15 cellular contexts compared by ENCODE assay signal in genomic region chr12:87660987-87661769, GRCh38.
DNase-seq lines count a peak whose midpoint lies in the region; ATAC-seq, FAIRE-seq and TF ChIP-seq lines count a peak whose summit lies in the region.
"Had no signal": no experiment of that assay in that cellular context is flagged by ENCODE, and none has a peak within 500 bp of the region (broad histone marks: within the 10 kb centered on the region; RNA-seq: fewer than 3 reads in every experiment).

No MANE protein-coding gene starts in this region.

- H3K4ac ChIP-seq in IMR-90 (ENCODE audit: low read depth, low read length) = no peak overlapping the region

- POLR2A ChIA-PET in IMR-90 (lab: Charles Lee; ENCODE audit: unreplicated experiment) = no interaction called here

- no peak overlapping the region for H2AK5ac ChIP-seq in IMR-90 (ENCODE audit: low read depth, low read length)

- dilution Hi-C loops in IMR-90 (cut with HindIII; ENCODE audit: low sequenced_read_pairs, unreplicated experiment) = no loop called here

- H4K20me1 ChIP-seq in IMR-90 (ENCODE audit: insufficient read depth, low read length) (no peaks in the 10 kb centered on the region), astrocyte (ENCODE audit: insufficient read depth, low read length) (no peaks in the 10 kb centered on the region)

- H2BK15ac ChIP-seq in IMR-90 (ENCODE audit: low read depth, low read length) = no peak overlapping the region

- H3K9me3 Mint-ChIP-seq in astrocyte (ENCODE audit: unreplicated experiment) = no peaks in the 10 kb centered on the region
- H3K9me3 Mint-ChIP-seq: activated B cell treated with CpG ODN at 0.5 μM for 24 hours had no signal

- 0 out of 2 replicates have a peak overlapping the region, but pooled peaks have one; percentile 2 for H3K14ac ChIP-seq in IMR-90 (replicated peaks; ENCODE audit: low read depth, low read length)

- TF ChIP-seq RAD21 in IMR-90 (IDR thresholded peaks at IDR 0.05; ENCODE audit: low read length) = no peak

- H3K27me3 Mint-ChIP-seq in astrocyte (ENCODE audit: low read depth, unreplicated experiment) = no peaks in the 10 kb centered on the region
- H3K27me3 Mint-ChIP-seq: activated B cell treated with CpG ODN at 0.5 μM for 24 hours had no signal

- peak; percentile 24; the same call in 1 of the 2 replicates for ATAC-seq in IMR-90 (ENCODE audit: low read depth)
- ATAC-seq: Right ventricle myocardium inferior had no signal

- no peaks in the 10 kb centered on the region for H3K4me1 Mint-ChIP-seq in astrocyte (ENCODE audit: low read depth, unreplicated experiment)

- FAIRE-seq in astrocyte (lab: Jason Lieb, UNC) = no peak

- H3K9me3 ChIP-seq in IMR-90 (ENCODE audit: control insufficient read depth, insufficient read depth, low read length) (no peaks in the 10 kb centered on the region), astrocyte (ENCODE audit: insufficient read depth, low read depth, low read length) (no peaks in the 10 kb centered on the region), skeletal muscle satellite cell (replicated peaks; ENCODE audit: low read length) (no peaks in the 10 kb centered on the region), testis (no peaks in the 10 kb centered on the region)
- H3K9me3 ChIP-seq: sigmoid colon had no signal

- H3K4me1 ChIP-seq in IMR-90 (ENCODE audit: control insufficient read depth, insufficient read depth, low read length) = peaks cover 3% of the 10 kb centered on the region; the same call in 1 of the 2 replicates
- no peaks in the 10 kb centered on the region for H3K4me1 ChIP-seq in astrocyte (ENCODE audit: insufficient read depth, low read length)
- no peaks in the 10 kb centered on the region for H3K4me1 ChIP-seq in skeletal muscle satellite cell (ENCODE audit: control insufficient read depth, insufficient read depth, low read length)
- H3K4me1 ChIP-seq in testis = peaks cover 6% of the 10 kb centered on the region

- H4K8ac ChIP-seq in IMR-90 (ENCODE audit: low read depth in 2 of 2, low read length in 2 of 2) = no peak overlapping the region

- BruUV-seq in IMR-90 (replicated peaks; lab: Mats Ljungman, UMichigan) = no TSS peak

- H3K27ac ChIP-seq in IMR-90 (ENCODE audit: insufficient read depth, low read length) (no peak overlapping the region), astrocyte (ENCODE audit: low read depth, low read length) (no peak overlapping the region), testis (peak overlapping the region in 1 of 2 donors; percentile 3)

- no peak overlapping the region for H4K91ac ChIP-seq in IMR-90 (ENCODE audit: insufficient read depth, low read depth, low read length)

- H2AK9ac ChIP-seq in IMR-90 (replicated peaks; ENCODE audit: low read depth, low read length, poor library complexity) = no peak overlapping the region

- no peak for TF ChIP-seq POLR2A in IMR-90 (IDR thresholded peaks at IDR 0.05; ENCODE audit: low read depth, low read length)
- no peak for TF ChIP-seq POLR2A in testis (IDR thresholded peaks at IDR 0.05)

- H4K5ac ChIP-seq in IMR-90 (ENCODE audit: low read depth, low read length) = peak overlapping the region; percentile 83; the same call in 1 of the 2 replicates

- no peak overlapping the region for H3K23ac ChIP-seq in IMR-90 (ENCODE audit: low read depth, low read length)

- no peaks in the 10 kb centered on the region for H3K27me3 ChIP-seq in IMR-90 (ENCODE audit: control insufficient read depth, insufficient read depth, low read length)
- H3K27me3 ChIP-seq in astrocyte (ENCODE audit: insufficient read depth, low read length) = no peaks in the 10 kb centered on the region
- no peaks in the 10 kb centered on the region for H3K27me3 ChIP-seq in skeletal muscle satellite cell (ENCODE audit: control insufficient read depth, insufficient read depth, low read length)
- no peaks in the 10 kb centered on the region for H3K27me3 ChIP-seq in testis
- H3K27me3 ChIP-seq: sigmoid colon had no signal

- no peak overlapping the region for H3K27ac Mint-ChIP-seq in astrocyte (ENCODE audit: unreplicated experiment)
- H3K27ac Mint-ChIP-seq: activated B cell treated with CpG ODN at 0.5 μM for 24 hours had no signal

- no peak overlapping the region for H3K4me3 Mint-ChIP-seq in astrocyte (ENCODE audit: unreplicated experiment)
- H3K4me3 Mint-ChIP-seq: activated B cell treated with CpG ODN at 0.5 μM for 24 hours had no signal

- peak overlapping the region; percentile 86; the same call in 1 of the 2 replicates for H3K18ac ChIP-seq in IMR-90 (ENCODE audit: low read depth, low read length)

- H3K9ac ChIP-seq in IMR-90 (ENCODE audit: low read depth, low read length) (no peak overlapping the region), astrocyte (ENCODE audit: low read length) (no peak overlapping the region), skeletal muscle satellite cell (ENCODE audit: low read depth, low read length) (no peak overlapping the region)

- no peaks in the 10 kb centered on the region for H3K79me2 ChIP-seq in astrocyte (ENCODE audit: insufficient read depth, low read length)

- H2BK20ac ChIP-seq in IMR-90 (ENCODE audit: low read depth, low read length) = no peak overlapping the region

- H3K36me3 Mint-ChIP-seq in astrocyte (ENCODE audit: low read depth, unreplicated experiment) = no peaks in the 10 kb centered on the region

- intact Hi-C loops in IMR-90 (cut with micrococcal nuclease) = loop anchor here (5.0 kb wide), 1 partner anchor 186 kb away; no protein-coding TSS in a partner anchor
- intact Hi-C loops in testis (cut with DNase I; ENCODE audit: low total_unique reads) = no loop called here

- DNase-seq in IMR-90 = peak; percentile 4
- DNase-seq in astrocyte (ENCODE audit: low read depth) = peak; percentile 88
- DNase-seq in kidney glomerular epithelial cell (lab: John Stamatoyannopoulos, UW) = peak; percentile 24
- DNase-seq in cerebellar nuclear complex (lab: John Stamatoyannopoulos, UW) = no peak
- no peak for DNase-seq in NCI-H69 (lab: John Stamatoyannopoulos, UW)
- no peak for DNase-seq in testis
- DNase-seq in activated CD4-positive, alpha-beta T cell treated with anti-CD3 and anti-CD28 coated beads, Interleukin-2, amount 50 U/mL, for 48 hours = no peak
- DNase-seq: activated B cell treated with CpG ODN at 0.5 μM for 24 hours; activated T-cell treated with anti-CD3 and anti-CD28 coated beads, Interleukin-2, amount 50 U/mL, for 1 hour; amniotic stem cell; effector CD4-positive, alpha-beta T cell; MV-4-11; sigmoid colon had no signal

- H2BK120ac ChIP-seq in IMR-90 (ENCODE audit: low read depth, low read length) = no peak overlapping the region

- H3K9me1 ChIP-seq in IMR-90 (ENCODE audit: insufficient read depth, low read length) = no peaks in the 10 kb centered on the region

- CTCF ChIA-PET in IMR-90 (lab: Yijun Ruan, JAX) = interaction anchor here (1.1 kb wide), 1 partner anchor 14 kb away, joined by 8 read pairs; no protein-coding TSS in a partner anchor

- in situ Hi-C loops in IMR-90 (cut with MboI; ENCODE audit: low sequenced_read_pairs) = no loop called here

- H3K56ac ChIP-seq in IMR-90 (ENCODE audit: extremely low read depth, insufficient read depth, low read length) = no peak overlapping the region

- TF ChIP-seq CTCF in IMR-90 (conservative IDR thresholded peaks at IDR 0.05; ENCODE audit: low read depth, low read length) (no peak), astrocyte (IDR thresholded peaks at IDR 0.05; ENCODE audit: insufficient read depth, low read depth, low read length) (no peak), testis (IDR thresholded peaks at IDR 0.05) (no peak)

- no peak overlapping the region for H3K4me3 ChIP-seq in IMR-90 (ENCODE audit: insufficient read depth, low read depth, low read length)
- no peak overlapping the region for H3K4me3 ChIP-seq in astrocyte (ENCODE audit: insufficient read depth, low read depth, low read length)
- H3K4me3 ChIP-seq in skeletal muscle satellite cell (ENCODE audit: low read length) = no peak overlapping the region
- no peak overlapping the region for H3K4me3 ChIP-seq in testis

- H2BK5ac ChIP-seq in IMR-90 (ENCODE audit: low read depth, low read length, poor library complexity, severe bottlenecking) = no peak overlapping the region

- H3K79me1 ChIP-seq in IMR-90 (ENCODE audit: low read depth in 1 of 2, low read length in 2 of 2) = no peaks in the 10 kb centered on the region

- no CpG with 5 or more reads among the region's 2 CpGs for WGBS in IMR-90 (ENCODE audit: extremely low coverage in 2 of 2, insufficient read length in 1 of 2), 2 experiments
- 54 to 73% methylated on average over 2 of the region's 2 CpGs for WGBS in testis, 2 donors

- H3K4me2 ChIP-seq in IMR-90 (ENCODE audit: low read depth, low read length) = no peak overlapping the region
- H3K4me2 ChIP-seq in astrocyte (ENCODE audit: low read length) = no peak overlapping the region
- H3K4me2 ChIP-seq in skeletal muscle satellite cell (ENCODE audit: low read length) = peak overlapping the region; percentile 72

- H2AFZ ChIP-seq in IMR-90 (replicated peaks; ENCODE audit: low read length, poor library complexity) (no peak overlapping the region), astrocyte (ENCODE audit: low read depth, low read length) (no peak overlapping the region)

- H3K36me3 ChIP-seq in IMR-90 (ENCODE audit: control insufficient read depth, insufficient read depth, low read length) (no peaks in the 10 kb centered on the region), astrocyte (ENCODE audit: insufficient read depth, low read length) (no peaks in the 10 kb centered on the region), skeletal muscle satellite cell (ENCODE audit: insufficient read depth, low read length) (no peaks in the 10 kb centered on the region), testis (ENCODE audit: low read depth, missing control alignments) (no peaks in the 10 kb centered on the region)
- H3K36me3 ChIP-seq: sigmoid colon had no signal

TF ChIP-seq in IMR-90, 13 proteins besides CTCF, POLR2A, EP300 and RAD21 (continues in another document):
- TF ChIP-seq USF2 (IDR thresholded peaks at IDR 0.05; ENCODE audit: low read depth, low read length) = no peak
- no peak for TF ChIP-seq NFE2L2 (IDR thresholded peaks at IDR 0.05; ENCODE audit: low read depth, low read length)
- TF ChIP-seq ELK1 (IDR thresholded peaks at IDR 0.05; ENCODE audit: borderline replicate concordance, low read depth, low read length) = no peak

Comparison
In these comparisons a context has a peak if more than half of its experiments do, and no peak if none do; other contexts are left out.
1. DNase-seq: peak in IMR-90 (single experiment), astrocyte (single experiment) and kidney glomerular epithelial cell (single experiment); none in cerebellar nuclear complex (0 of 2), NCI-H69 (single experiment), testis (single experiment) and activated CD4-positive, alpha-beta T cell treated with anti-CD3 and anti-CD28 coated beads, Interleukin-2, amount 50 U/mL, for 48 hours (0 of 2).